In the genomic region with DNA sequence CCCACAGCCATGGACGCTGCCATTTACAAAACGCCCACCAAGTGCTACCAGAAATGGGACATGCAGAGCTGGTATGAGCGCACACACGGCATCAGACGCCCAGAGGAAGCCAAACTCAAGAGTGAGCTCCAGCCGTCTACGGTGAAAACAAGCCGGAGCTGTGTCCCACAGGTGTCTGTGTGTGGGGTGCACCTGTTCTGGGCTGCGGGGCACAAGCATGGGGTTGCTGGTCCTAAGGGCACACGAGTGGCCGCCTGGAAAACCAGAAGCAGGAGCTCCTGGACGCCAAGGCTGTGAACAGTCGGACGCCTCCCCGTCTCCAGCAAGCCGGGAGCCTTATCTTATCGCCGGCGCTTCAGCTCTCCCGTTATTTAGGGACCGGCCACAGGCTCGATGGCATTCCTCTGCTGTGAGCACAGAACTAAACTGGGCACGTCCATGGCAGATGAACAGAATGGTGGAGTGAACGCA, we compare ENCODE assay signal across 14 cellular contexts. TPM values are rescaled to one million over a fixed set of nuclear protein-coding genes. Genes with fewer than 3 reads are reported as not detected.
DNase-seq lines count a peak whose midpoint lies in the region; ATAC-seq, FAIRE-seq and TF ChIP-seq lines count a peak whose summit lies in the region.
"Had no signal": no experiment of that assay in that cellular context is flagged by ENCODE, and none has a peak within 500 bp of the region (broad histone marks: within the 10 kb centered on the region; RNA-seq: fewer than 3 reads in every experiment).

No MANE protein-coding gene starts in this region.

- peaks cover 0 to 3% (median 0%) of the 10 kb centered on the region in 11 donors for H3K9me3 Mint-ChIP-seq in naive thymus-derived CD4-positive, alpha-beta T cell

- H3K27me3 Mint-ChIP-seq in naive thymus-derived CD4-positive, alpha-beta T cell: no peaks in the 10 kb centered on the region

- H3K9me3 ChIP-seq in BLaER1 treated with 17β-estradiol and CSF1 and Interleukin-3, amounts not matched to agents 10 nM and 100 nM (replicated peaks in 1 of 11): no peaks in the 10 kb centered on the region
- H3K9me3 ChIP-seq in cardiac muscle cell (ENCODE audit: low read depth) (no peaks in the 10 kb centered on the region), kidney (ENCODE audit: control insufficient read depth in 1 of 2, low read length in 2 of 2) (no peaks in the 10 kb centered on the region), gastrocnemius medialis (no peaks in the 10 kb centered on the region), right lobe of liver (no peaks in the 10 kb centered on the region)
- H3K9me3 ChIP-seq in naive thymus-derived CD4-positive, alpha-beta T cell (ENCODE audit: control insufficient read depth in 2 of 3, low read length in 3 of 3): no peaks in the 10 kb centered on the region

- POLR2A ChIA-PET in naive thymus-derived CD4-positive, alpha-beta T cell (lab: Charles Lee): no interaction called here

- H3K36me3 Mint-ChIP-seq in naive thymus-derived CD4-positive, alpha-beta T cell: peaks cover 0 to 25% (median 0%) of the 10 kb centered on the region in 5 donors

- no peak overlapping the region for H3K4me3 ChIP-seq in BLaER1 treated with 17β-estradiol and CSF1 and Interleukin-3, amounts not matched to agents 10 nM and 100 nM
- H3K4me3 ChIP-seq in cardiac muscle cell (peak overlapping the region; percentile 4), kidney (ENCODE audit: low read length in 2 of 2) (no peak overlapping the region), gastrocnemius medialis (peak overlapping the region; percentile 47 to 63 (median 60)), right lobe of liver (no peak overlapping the region)
- H3K4me3 ChIP-seq in naive thymus-derived CD4-positive, alpha-beta T cell (ENCODE audit: low read length): no peak overlapping the region
- H3K4me3 ChIP-seq: PC-9 had no signal

- in situ Hi-C loops in gastrocnemius medialis (cut with MboI; ENCODE audit: low sequenced_read_pairs in 4 of 4): loop anchor here in 1 of 4 donors (10.0 kb wide), 1 partner anchor 157 kb away; the partner anchor contains the start of gene LAMP1

- ATAC-seq in gastrocnemius medialis (peak; percentile 61 to 64), right lobe of liver (no peak)
- ATAC-seq in naive thymus-derived CD4-positive, alpha-beta T cell: no peak

- peaks cover 0 to 4% (median 0%) of the 10 kb centered on the region in 11 experiments; a peak in 2 of 22 replicates for H4K20me1 ChIP-seq in BLaER1 treated with 17β-estradiol and CSF1 and Interleukin-3, amounts not matched to agents 10 nM and 100 nM

- no CpG with 5 or more reads among the region's 24 CpGs for WGBS in right lobe of liver (ENCODE audit: insufficient coverage, low coverage, low lambda C conversion rate, missing lambda C conversion rate)

- CTCF ChIA-PET in naive thymus-derived CD4-positive, alpha-beta T cell (lab: Charles Lee): no interaction called here

- DNase-seq in cardiac muscle cell (ENCODE audit: low read depth in 1 of 2, low spot score in 1 of 2): peak in 1 of 2 donors; percentile 93
- peak; percentile 64 for DNase-seq in kidney
- DNase-seq in gastrocnemius medialis: peak; percentile 65 to 81
- DNase-seq in naive thymus-derived CD4-positive, alpha-beta T cell: no peak
- DNase-seq in middle frontal gyrus (ENCODE audit: extremely low spot score, low spot score): no peak
- no peak for DNase-seq in right lobe of liver
- DNase-seq in NCI-H187 treated with DMSO at 0.1 percent for 48 hours (lab: John Stamatoyannopoulos, UW): no peak
- DNase-seq: H7, NCI-H1048, NCI-H146 had no signal

- H3K4me1 ChIP-seq in BLaER1 treated with 17β-estradiol and CSF1 and Interleukin-3, amounts not matched to agents 10 nM and 100 nM: peaks cover 29 to 76% (median 68%) of the 10 kb centered on the region in 10 experiments
- H3K4me1 ChIP-seq in cardiac muscle cell (ENCODE audit: low read depth) (peaks cover 50% of the 10 kb centered on the region), kidney (ENCODE audit: control insufficient read depth in 1 of 2, insufficient read depth in 1 of 2, low read depth in 1 of 2, low read length in 2 of 2) (no peaks in the 10 kb centered on the region), gastrocnemius medialis (peaks cover 31 to 33% of the 10 kb centered on the region in 2 donors), right lobe of liver (no peaks in the 10 kb centered on the region)
- H3K4me1 ChIP-seq in naive thymus-derived CD4-positive, alpha-beta T cell (ENCODE audit: control insufficient read depth in 2 of 2, insufficient read depth in 2 of 2, low read length in 2 of 2): no peaks in the 10 kb centered on the region

- H3K9ac ChIP-seq in BLaER1 treated with 17β-estradiol and CSF1 and Interleukin-3, amounts not matched to agents 10 nM and 100 nM: peak overlapping the region in 7 of 11 experiments; percentile 4 to 62 (median 53); a peak in 9 of 22 replicates
- H3K9ac ChIP-seq in kidney (ENCODE audit: low read length in 2 of 2): no peak overlapping the region

- TF ChIP-seq POLR2A in gastrocnemius medialis (IDR thresholded peaks at IDR 0.05): peak; percentile 44 to 63
- no peak for TF ChIP-seq POLR2A in right lobe of liver (IDR thresholded peaks at IDR 0.05)

- H3K36me3 ChIP-seq in BLaER1 treated with 17β-estradiol and CSF1 and Interleukin-3, amounts not matched to agents 10 nM and 100 nM: peaks cover 21 to 44% (median 34%) of the 10 kb centered on the region in 11 experiments
- H3K36me3 ChIP-seq in cardiac muscle cell (peaks cover 9% of the 10 kb centered on the region), kidney (ENCODE audit: control insufficient read depth in 1 of 2, insufficient read depth in 2 of 2, low read length in 2 of 2) (peaks cover 0 to 17% of the 10 kb centered on the region in 2 donors), gastrocnemius medialis (peaks cover 0 to 9% of the 10 kb centered on the region in 2 donors), right lobe of liver (peaks cover 0 to 6% (median 3%) of the 10 kb centered on the region in 4 donors)
- peaks cover 0 to 9% (median 5%) of the 10 kb centered on the region in 3 experiments for H3K36me3 ChIP-seq in naive thymus-derived CD4-positive, alpha-beta T cell (ENCODE audit: control insufficient read depth in 2 of 3, insufficient read depth in 3 of 3, low read length in 3 of 3)

- intact Hi-C loops in kidney (cut with DNase I) (no loop called here), gastrocnemius medialis (cut with DNase I; ENCODE audit: low total_unique reads) (loop anchor here (2.0 to 10.0 kb wide), 5 partner anchors 39 to 180 kb away; partner anchors contain the start of genes DCUN1D2 and LAMP1), right lobe of liver (cut with DNase I) (no loop called here)
- intact Hi-C loops in naive thymus-derived CD4-positive, alpha-beta T cell (cut with micrococcal nuclease): no loop called here

- TF ChIP-seq CTCF in cardiac muscle cell (IDR thresholded peaks at IDR 0.05; ENCODE audit: low read depth, low read length) (no peak), kidney (IDR thresholded peaks at IDR 0.05; ENCODE audit: borderline replicate concordance, extremely low read depth, insufficient read depth) (no peak), gastrocnemius medialis (IDR thresholded peaks at IDR 0.05 in 4 of 5, conservative IDR thresholded peaks at IDR 0.05 in 1 of 5) (no peak), right lobe of liver (IDR thresholded peaks at IDR 0.05) (no peak)

- H3K4me2 ChIP-seq in BLaER1 treated with 17β-estradiol and CSF1 and Interleukin-3, amounts not matched to agents 10 nM and 100 nM: peak overlapping the region in 8 of 11 experiments; percentile 31 to 99 (median 72); a peak in 15 of 22 replicates
- H3K4me2 ChIP-seq: PC-9 had no signal

- FAIRE-seq in kidney (lab: Jason Lieb, UNC): no peak
- FAIRE-seq: A204.1 had no signal

- peak overlapping the region in 8 of 11 experiments; percentile 12 to 95 (median 56); a peak in 13 of 22 replicates for H3K27ac ChIP-seq in BLaER1 treated with 17β-estradiol and CSF1 and Interleukin-3, amounts not matched to agents 10 nM and 100 nM
- H3K27ac ChIP-seq in cardiac muscle cell (peak overlapping the region; percentile 96), kidney (ENCODE audit: low read depth in 2 of 2, low read length in 2 of 2) (no peak overlapping the region), gastrocnemius medialis (peak overlapping the region; percentile 92 to 97 (median 94)), right lobe of liver (no peak overlapping the region)
- H3K27ac ChIP-seq in naive thymus-derived CD4-positive, alpha-beta T cell (ENCODE audit: low read depth, low read length): no peak overlapping the region
- H3K27ac ChIP-seq: HL-60, PC-9 had no signal

- H3K27me3 ChIP-seq in BLaER1 treated with 17β-estradiol and CSF1 and Interleukin-3, amounts not matched to agents 10 nM and 100 nM: no peaks in the 10 kb centered on the region
- H3K27me3 ChIP-seq in cardiac muscle cell (no peaks in the 10 kb centered on the region), gastrocnemius medialis (no peaks in the 10 kb centered on the region), right lobe of liver (no peaks in the 10 kb centered on the region)
- H3K27me3 ChIP-seq in naive thymus-derived CD4-positive, alpha-beta T cell (ENCODE audit: control insufficient read depth in 2 of 2, insufficient read depth in 2 of 2, low read length in 2 of 2): no peaks in the 10 kb centered on the region

- peaks cover 0 to 4% (median 0%) of the 10 kb centered on the region in 7 donors for H3K4me1 Mint-ChIP-seq in naive thymus-derived CD4-positive, alpha-beta T cell

- no peak overlapping the region for H3K4me3 Mint-ChIP-seq in naive thymus-derived CD4-positive, alpha-beta T cell

- no peak overlapping the region for H3K27ac Mint-ChIP-seq in naive thymus-derived CD4-positive, alpha-beta T cell

RNA-seq across cellular contexts. Expression of gene ADPRHL1, which starts 1.3 kb away (rescaled TPM):
- total RNA-seq in cardiac muscle cell (112 and 118 TPM in 2 replicates), kidney (1.5 TPM), gastrocnemius medialis (100 to 1,000 TPM; 224 to 354 (median 295) TPM), right lobe of liver (1 to 10 TPM in 4 of 6 experiments, under 1 TPM in 2; 0.37 to 1.7 (median 1.1) TPM)
- polyA plus RNA-seq in cardiac muscle cell (77.3 and 78.2 TPM in 2 replicates), kidney (ENCODE audit: insufficient read depth, low read depth, low replicate concordance) (1.1 TPM)
- total RNA-seq in naive thymus-derived CD4-positive, alpha-beta T cell: 1 to 10 TPM in 3 of 5 experiments, under 1 TPM in 2; 0.12 to 2.0 (median 1.5) TPM
- polyA plus RNA-seq in naive thymus-derived CD4-positive, alpha-beta T cell: under 1 TPM in 1 of 2 donors, not detected in 1; 0.37 TPM

RNA-seq across cellular contexts. Expression of gene DCUN1D2, which starts 38.5 kb away (rescaled TPM):
- total RNA-seq in cardiac muscle cell (21.2 and 32.4 TPM in 2 replicates), kidney (19.5 TPM), gastrocnemius medialis (10 to 100 TPM; 45.1 to 63.6 (median 56.0) TPM), right lobe of liver (10 to 100 TPM in 3 of 6 experiments, 1 to 10 TPM in 3; 6.1 to 11.7 (median 9.3) TPM)
- polyA plus RNA-seq in cardiac muscle cell (23.7 and 36.2 TPM in 2 replicates), kidney (ENCODE audit: insufficient read depth, low read depth, low replicate concordance) (7.6 TPM)
- total RNA-seq in naive thymus-derived CD4-positive, alpha-beta T cell: 10 to 100 TPM; 21.4 to 31.9 (median 23.4) TPM
- polyA plus RNA-seq in naive thymus-derived CD4-positive, alpha-beta T cell: 10 to 100 TPM in 1 of 2 donors, 1 to 10 TPM in 1; 6.8 to 12.5 TPM

Comparison
In these comparisons a context has a peak if more than half of its experiments do, and no peak if none do; other contexts are left out.
1. H3K27ac ChIP-seq: peak in BLaER1 treated with 17β-estradiol and CSF1 and Interleukin-3, amounts not matched to agents 10 nM and 100 nM (8 of 11), cardiac muscle cell (single experiment) and gastrocnemius medialis (4 of 4); none in kidney (0 of 2), naive thymus-derived CD4-positive, alpha-beta T cell (single experiment) and right lobe of liver (0 of 3).
2. H3K4me3 ChIP-seq: peak in cardiac muscle cell (single experiment) and gastrocnemius medialis (4 of 4); none in BLaER1 treated with 17β-estradiol and CSF1 and Interleukin-3, amounts not matched to agents 10 nM and 100 nM (0 of 10), kidney (0 of 2), naive thymus-derived CD4-positive, alpha-beta T cell (single experiment) and right lobe of liver (0 of 3).
3. H3K9ac ChIP-seq: peak in BLaER1 treated with 17β-estradiol and CSF1 and Interleukin-3, amounts not matched to agents 10 nM and 100 nM (7 of 11); none in kidney (0 of 2).
4. DNase-seq: peak in kidney (single experiment) and gastrocnemius medialis (2 of 2); none in naive thymus-derived CD4-positive, alpha-beta T cell (0 of 9), middle frontal gyrus (single experiment), right lobe of liver (0 of 3) and NCI-H187 treated with DMSO at 0.1 percent for 48 hours (single experiment).
5. ATAC-seq: peak in gastrocnemius medialis (2 of 2); none in naive thymus-derived CD4-positive, alpha-beta T cell (single experiment) and right lobe of liver (0 of 4).
6. RNA of gene ADPRHL1, which starts 1.3 kb away (total RNA-seq): 224 to 354 TPM in gastrocnemius medialis and 112 to 118 TPM in cardiac muscle cell; 0.12 to 2.0 TPM in naive thymus-derived CD4-positive, alpha-beta T cell, 1.5 TPM in kidney (single experiment) and 0.37 to 1.7 TPM in right lobe of liver; every median in the first group is over 10 times any median in the second.